ENCODE assay signal across 23 cellular contexts in the genomic region with DNA sequence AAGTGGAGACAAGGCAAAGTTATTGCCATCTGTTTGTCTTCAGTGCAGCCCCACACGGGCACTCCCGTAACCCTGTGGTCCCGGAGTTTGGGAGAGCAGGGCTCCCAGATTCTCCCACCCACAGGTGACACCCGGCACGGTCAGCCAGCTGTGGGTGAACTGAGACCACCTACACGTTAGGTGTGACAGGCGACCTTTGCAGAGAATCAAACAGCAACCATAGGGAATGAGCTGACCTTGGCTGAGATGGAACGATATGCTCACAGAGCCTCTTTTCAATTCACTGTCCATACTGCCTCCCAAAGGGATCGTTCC.
DNase-seq lines count a peak whose midpoint lies in the region; ATAC-seq and TF ChIP-seq lines count a peak whose summit lies in the region.
"Had no signal": no experiment of that assay in that cellular context is flagged by ENCODE, and none has a peak within 500 bp of the region (broad histone marks: within the 10 kb centered on the region; RNA-seq: fewer than 3 reads in every experiment).

No MANE protein-coding gene starts in this region.

- H3K27me3 Mint-ChIP-seq in Caco-2 (ENCODE audit: insufficient read depth, unreplicated experiment) (no peaks in the 10 kb centered on the region), glutamatergic neuron (ENCODE audit: unreplicated experiment) (peaks cover 2% of the 10 kb centered on the region), progenitor cell of endocrine pancreas (no peaks in the 10 kb centered on the region)

- H3K27me3 ChIP-seq in Caco-2 (replicated peaks; ENCODE audit: control insufficient read depth, insufficient read depth, low read length), result no peaks in the 10 kb centered on the region
- no peaks in the 10 kb centered on the region for H3K27me3 ChIP-seq in SJCRH30
- H3K27me3 ChIP-seq in lower lobe of right lung (ENCODE audit: low read depth), result no peaks in the 10 kb centered on the region
- H3K27me3 ChIP-seq: ovary, right atrium auricular region, testis had no signal

- POLR2A ChIA-PET in Caco-2 (lab: Charles Lee), result no interaction called here
- POLR2A ChIA-PET in GM10248 (lab: Yijun Ruan, JAX), result no interaction called here

- H3K4me3 ChIP-seq in Caco-2 (ENCODE audit: low read depth, low read length) (no peak overlapping the region), SJCRH30 (peak overlapping the region; percentile 47), lower lobe of right lung (no peak overlapping the region)
- H3K4me3 ChIP-seq: ovary, right atrium auricular region, testis had no signal

- H3K9me3 Mint-ChIP-seq in Caco-2 (ENCODE audit: unreplicated experiment) (no peaks in the 10 kb centered on the region), glutamatergic neuron (ENCODE audit: unreplicated experiment) (peaks cover 13% of the 10 kb centered on the region), progenitor cell of endocrine pancreas (ENCODE audit: low read depth) (no peaks in the 10 kb centered on the region)
- H3K9me3 Mint-ChIP-seq: activated naive CD4-positive, alpha-beta T cell treated with anti-CD3 and anti-CD28 coated beads, Interleukin-2, amount 50 U/mL, for 24 hours; activated T-helper 1 cell treated with anti-CD3 and anti-CD28 coated beads, Interleukin-12 subunit alpha, Interleukin-12 subunit beta, Interleukin-2, Interleukin-4 antibody, amounts not matched to agents 30 ng/mL and 10 ng/mL and 1 ng/mL, durations not matched to agents 14 hours and 24 hours and 36 hours; naive thymus-derived CD4-positive, alpha-beta T cell had no signal

- DNase-seq in Caco-2 (no peak), SJCRH30 (no peak), glutamatergic neuron (peak; percentile 27), progenitor cell of endocrine pancreas (ENCODE audit: low spot score, unreplicated experiment) (no peak), lower lobe of right lung (no peak), GM10248 (ENCODE audit: extremely low spot score) (no peak)
- DNase-seq: activated CD4-positive, alpha-beta T cell treated with anti-CD3 and anti-CD28 coated beads, Interleukin-2, amount 50 U/mL, for 1 hour; central memory CD4-positive, alpha-beta T cell; head of caudate nucleus; mesendoderm; naive thymus-derived CD4-positive, alpha-beta T cell; NCI-H187 treated with DMSO at 0.1 percent for 48 hours; stimulated activated CD4-positive, alpha-beta T cell treated with anti-CD3 and anti-CD28 coated beads, Interleukin-4, amount 100 ng/mL, for 24 hours; stimulated activated naive CD4-positive, alpha-beta T cell; T-helper 9 cell; testis; WERI-Rb-1 had no signal

- H3K4me3 Mint-ChIP-seq in Caco-2 (ENCODE audit: unreplicated experiment) (no peak overlapping the region), glutamatergic neuron (ENCODE audit: unreplicated experiment) (peak overlapping the region; percentile 53), progenitor cell of endocrine pancreas (ENCODE audit: low read depth) (no peak overlapping the region)
- H3K4me3 Mint-ChIP-seq: activated naive CD4-positive, alpha-beta T cell treated with anti-CD3 and anti-CD28 coated beads, Interleukin-2, amount 50 U/mL, for 24 hours; activated T-helper 1 cell treated with anti-CD3 and anti-CD28 coated beads, Interleukin-12 subunit alpha, Interleukin-12 subunit beta, Interleukin-2, Interleukin-4 antibody, amounts not matched to agents 30 ng/mL and 10 ng/mL and 1 ng/mL, durations not matched to agents 14 hours and 24 hours and 36 hours; naive thymus-derived CD4-positive, alpha-beta T cell had no signal

- peaks cover 17% of the 10 kb centered on the region for H3K4me1 Mint-ChIP-seq in Caco-2 (ENCODE audit: low read depth, unreplicated experiment)
- peaks cover 48% of the 10 kb centered on the region for H3K4me1 Mint-ChIP-seq in glutamatergic neuron (ENCODE audit: low read depth, unreplicated experiment)
- H3K4me1 Mint-ChIP-seq in progenitor cell of endocrine pancreas (ENCODE audit: low read depth), result peaks cover 13% of the 10 kb centered on the region

- H3K9me3 ChIP-seq in Caco-2, result no peaks in the 10 kb centered on the region
- H3K9me3 ChIP-seq in SJCRH30 (replicated peaks), result no peaks in the 10 kb centered on the region
- no peaks in the 10 kb centered on the region for H3K9me3 ChIP-seq in lower lobe of right lung
- H3K9me3 ChIP-seq: ovary, right atrium auricular region, testis had no signal

- H3K36me3 ChIP-seq in Caco-2 (ENCODE audit: control insufficient read depth, insufficient read depth, low read length) (no peaks in the 10 kb centered on the region; the same call in 1 of the 2 replicates), SJCRH30 (0 out of 2 replicates have a peak, but pooled peaks cover 2% of the 10 kb centered on the region), lower lobe of right lung (no peaks in the 10 kb centered on the region)
- H3K36me3 ChIP-seq: ovary, right atrium auricular region had no signal

- H3K27ac Mint-ChIP-seq in Caco-2 (ENCODE audit: unreplicated experiment) (peak overlapping the region; percentile 33), glutamatergic neuron (ENCODE audit: unreplicated experiment) (peak overlapping the region; percentile 92), progenitor cell of endocrine pancreas (peak overlapping the region; percentile 81)
- H3K27ac Mint-ChIP-seq: activated naive CD4-positive, alpha-beta T cell treated with anti-CD3 and anti-CD28 coated beads, Interleukin-2, amount 50 U/mL, for 24 hours; activated T-helper 1 cell treated with anti-CD3 and anti-CD28 coated beads, Interleukin-12 subunit alpha, Interleukin-12 subunit beta, Interleukin-2, Interleukin-4 antibody, amounts not matched to agents 30 ng/mL and 10 ng/mL and 1 ng/mL, durations not matched to agents 14 hours and 24 hours and 36 hours had no signal

- TF ChIP-seq CTCF in Caco-2 (IDR thresholded peaks at IDR 0.05; ENCODE audit: insufficient read depth in 1 of 2, low read depth in 1 of 2, low read length in 1 of 2, severe bottlenecking in 1 of 2, unreplicated experiment in 1 of 2) (no peak), glutamatergic neuron (IDR thresholded peaks at IDR 0.05; ENCODE audit: partially characterized antibody, unreplicated experiment) (no peak), progenitor cell of endocrine pancreas (IDR thresholded peaks at IDR 0.05; ENCODE audit: unreplicated experiment) (no peak), lower lobe of right lung (IDR thresholded peaks at IDR 0.05) (no peak), GM10248 (IDR thresholded peaks at IDR 0.05; ENCODE audit: control extremely low read depth, extremely low read depth, low read depth, missing control alignments) (no peak)

- intact Hi-C loops in Caco-2 (cut with micrococcal nuclease; ENCODE audit: unreplicated experiment), result no loop called here
- intact Hi-C loops in lower lobe of right lung (cut with DNase I), result no loop called here

- ATAC-seq in GM21786 (IDR thresholded peaks at IDR 0.05; ENCODE audit: unreplicated experiment) (no peak), HG03460 (IDR thresholded peaks at IDR 0.05; ENCODE audit: unreplicated experiment) (no peak), lower lobe of right lung (no peak)
- ATAC-seq: naive thymus-derived CD4-positive, alpha-beta T cell had no signal

- H3K4me1 ChIP-seq in Caco-2 (no peaks in the 10 kb centered on the region; the same call in 1 of the 2 replicates), SJCRH30 (peaks cover 45% of the 10 kb centered on the region), lower lobe of right lung (no peaks in the 10 kb centered on the region)
- H3K4me1 ChIP-seq: right atrium auricular region, testis had no signal

- BruUV-seq in Caco-2 (replicated peaks; lab: Mats Ljungman, UMichigan), result no TSS peak

- H3K27ac ChIP-seq in SJCRH30, result peak overlapping the region; percentile 74
- H3K27ac ChIP-seq in lower lobe of right lung, result no peak overlapping the region
- H3K27ac ChIP-seq: ovary, right atrium auricular region, testis, WERI-Rb-1 had no signal

- CTCF ChIA-PET in Caco-2 (lab: Charles Lee) (no interaction called here), GM10248 (lab: Yijun Ruan, JAX) (no interaction called here)

- H3K36me3 Mint-ChIP-seq in Caco-2 (ENCODE audit: insufficient read depth, unreplicated experiment), result peaks cover 20% of the 10 kb centered on the region
- H3K36me3 Mint-ChIP-seq in glutamatergic neuron (ENCODE audit: unreplicated experiment), result peaks cover 5% of the 10 kb centered on the region
- peaks cover 36% of the 10 kb centered on the region for H3K36me3 Mint-ChIP-seq in progenitor cell of endocrine pancreas (ENCODE audit: insufficient read depth)
- H3K36me3 Mint-ChIP-seq: activated naive CD4-positive, alpha-beta T cell treated with anti-CD3 and anti-CD28 coated beads, Interleukin-2, amount 50 U/mL, for 24 hours; naive thymus-derived CD4-positive, alpha-beta T cell had no signal

Comparison
In these comparisons a context has a peak if more than half of its experiments do, and no peak if none do; other contexts are left out.
1. H3K27ac Mint-ChIP-seq: peak in every context shown above with its lines; median percentile 92 in glutamatergic neuron; 81 in progenitor cell of endocrine pancreas; 33 in Caco-2.